ENCODE assay signal across 14 cellular contexts in genomic region chr5:112163435-112163834, GRCh38.
DNase-seq lines count a peak whose midpoint lies in the region; ATAC-seq and TF ChIP-seq lines count a peak whose summit lies in the region.
"Had no signal": no experiment of that assay in that cellular context is flagged by ENCODE, and none has a peak within 500 bp of the region (broad histone marks: within the 10 kb centered on the region; RNA-seq: fewer than 3 reads in every experiment).

No MANE protein-coding gene starts in this region.

- no peak for DNase-seq in activated naive CD4-positive, alpha-beta T cell (lab: John Stamatoyannopoulos, UW)
- DNase-seq in T-helper 17 cell (no peak), endothelial cell (ENCODE audit: low spot score) (no peak), NCI-H1694 treated with DMSO at 0.1 percent for 48 hours (lab: John Stamatoyannopoulos, UW) (no peak), KG1 (lab: John Stamatoyannopoulos, UW) (no peak), NCI-H1436 treated with DMSO at 0.1 percent for 48 hours (lab: John Stamatoyannopoulos, UW) (no peak)
- DNase-seq: activated gamma-delta T cell; DMS 273 treated with DMSO at 0.1 percent for 48 hours; effector CD8-positive, alpha-beta T cell; NCI-H187 treated with DMSO at 0.1 percent for 48 hours; stimulated activated CD4-positive, alpha-beta T cell treated with anti-CD3 and anti-CD28 coated beads, Interleukin-4, amount 100 ng/mL, for 4 hours had no signal

- TF ChIP-seq CTCF in endothelial cell (IDR thresholded peaks at IDR 0.05; ENCODE audit: unreplicated experiment) = no peak

- no peaks in the 10 kb centered on the region for H3K27me3 Mint-ChIP-seq in activated naive CD4-positive, alpha-beta T cell treated with anti-CD3 and anti-CD28 coated beads, Interleukin-2, amount 50 U/mL, for 24 hours
- H3K27me3 Mint-ChIP-seq in T-helper 17 cell (no peaks in the 10 kb centered on the region), endothelial cell (ENCODE audit: unreplicated experiment) (peaks cover 8% of the 10 kb centered on the region)
- no peaks in the 10 kb centered on the region for H3K27me3 Mint-ChIP-seq in stimulated activated memory B cell treated with anti-CD40 and anti-IgM and Interleukin-4, amounts not matched to agents 10 μg/mL and 1 μg/mL and 100 μg/mL, for 72 hours

- H3K36me3 Mint-ChIP-seq in activated naive CD4-positive, alpha-beta T cell treated with anti-CD3 and anti-CD28 coated beads, Interleukin-2, amount 50 U/mL, for 24 hours = peaks cover 31% of the 10 kb centered on the region
- H3K36me3 Mint-ChIP-seq in T-helper 17 cell (ENCODE audit: low read depth) (peaks cover 13% of the 10 kb centered on the region), endothelial cell (ENCODE audit: low read depth, unreplicated experiment) (peaks cover 34% of the 10 kb centered on the region)
- H3K36me3 Mint-ChIP-seq in stimulated activated memory B cell treated with anti-CD40 and anti-IgM and Interleukin-4, amounts not matched to agents 10 μg/mL and 1 μg/mL and 100 μg/mL, for 72 hours = peaks cover 45% of the 10 kb centered on the region

- H3K4me1 Mint-ChIP-seq in activated naive CD4-positive, alpha-beta T cell treated with anti-CD3 and anti-CD28 coated beads, Interleukin-2, amount 50 U/mL, for 24 hours = peaks cover 48% of the 10 kb centered on the region
- H3K4me1 Mint-ChIP-seq in T-helper 17 cell (peaks cover 20% of the 10 kb centered on the region), endothelial cell (ENCODE audit: unreplicated experiment) (peaks cover 17% of the 10 kb centered on the region)
- H3K4me1 Mint-ChIP-seq in stimulated activated memory B cell treated with anti-CD40 and anti-IgM and Interleukin-4, amounts not matched to agents 10 μg/mL and 1 μg/mL and 100 μg/mL, for 72 hours = peaks cover 39% of the 10 kb centered on the region

- H3K4me3 Mint-ChIP-seq in activated naive CD4-positive, alpha-beta T cell treated with anti-CD3 and anti-CD28 coated beads, Interleukin-2, amount 50 U/mL, for 24 hours = peak overlapping the region; percentile 97
- peak overlapping the region; percentile 52 for H3K4me3 Mint-ChIP-seq in T-helper 17 cell
- H3K4me3 Mint-ChIP-seq in endothelial cell (ENCODE audit: unreplicated experiment) = peak overlapping the region; percentile 56
- H3K4me3 Mint-ChIP-seq in stimulated activated memory B cell treated with anti-CD40 and anti-IgM and Interleukin-4, amounts not matched to agents 10 μg/mL and 1 μg/mL and 100 μg/mL, for 72 hours = no peak overlapping the region

- peak overlapping the region; percentile 94 for H3K27ac Mint-ChIP-seq in activated naive CD4-positive, alpha-beta T cell treated with anti-CD3 and anti-CD28 coated beads, Interleukin-2, amount 50 U/mL, for 24 hours
- H3K27ac Mint-ChIP-seq in T-helper 17 cell = peak overlapping the region; percentile 79
- H3K27ac Mint-ChIP-seq in endothelial cell (ENCODE audit: unreplicated experiment) = peak overlapping the region; percentile 19
- H3K27ac Mint-ChIP-seq in stimulated activated memory B cell treated with anti-CD40 and anti-IgM and Interleukin-4, amounts not matched to agents 10 μg/mL and 1 μg/mL and 100 μg/mL, for 72 hours = peak overlapping the region; percentile 19

- H3K9me3 Mint-ChIP-seq in activated naive CD4-positive, alpha-beta T cell treated with anti-CD3 and anti-CD28 coated beads, Interleukin-2, amount 50 U/mL, for 24 hours = peaks cover 5% of the 10 kb centered on the region
- no peaks in the 10 kb centered on the region for H3K9me3 Mint-ChIP-seq in endothelial cell (ENCODE audit: unreplicated experiment)
- no peaks in the 10 kb centered on the region for H3K9me3 Mint-ChIP-seq in stimulated activated memory B cell treated with anti-CD40 and anti-IgM and Interleukin-4, amounts not matched to agents 10 μg/mL and 1 μg/mL and 100 μg/mL, for 72 hours

- H3K9me3 ChIP-seq in T-helper 17 cell (ENCODE audit: control insufficient read depth, low read length, poor library complexity, severe bottlenecking) = no peaks in the 10 kb centered on the region

- ATAC-seq in T-helper 17 cell = no peak
- ATAC-seq in stimulated activated memory B cell treated with anti-CD40 and anti-IgM and Interleukin-4, amounts not matched to agents 10 μg/mL and 1 μg/mL and 100 μg/mL, for 72 hours = no peak
- ATAC-seq: Right ventricle myocardium inferior had no signal

Comparison
In these comparisons a context has a peak if more than half of its experiments do, and no peak if none do; other contexts are left out.
1. H3K27ac Mint-ChIP-seq: peak in every context shown above with its lines; median percentile 94 in activated naive CD4-positive, alpha-beta T cell treated with anti-CD3 and anti-CD28 coated beads, Interleukin-2, amount 50 U/mL, for 24 hours; 79 in T-helper 17 cell; 19 in endothelial cell; 19 in stimulated activated memory B cell treated with anti-CD40 and anti-IgM and Interleukin-4, amounts not matched to agents 10 μg/mL and 1 μg/mL and 100 μg/mL, for 72 hours.